Comparison of ENCODE assay signal across 8 cellular contexts in the genomic region with DNA sequence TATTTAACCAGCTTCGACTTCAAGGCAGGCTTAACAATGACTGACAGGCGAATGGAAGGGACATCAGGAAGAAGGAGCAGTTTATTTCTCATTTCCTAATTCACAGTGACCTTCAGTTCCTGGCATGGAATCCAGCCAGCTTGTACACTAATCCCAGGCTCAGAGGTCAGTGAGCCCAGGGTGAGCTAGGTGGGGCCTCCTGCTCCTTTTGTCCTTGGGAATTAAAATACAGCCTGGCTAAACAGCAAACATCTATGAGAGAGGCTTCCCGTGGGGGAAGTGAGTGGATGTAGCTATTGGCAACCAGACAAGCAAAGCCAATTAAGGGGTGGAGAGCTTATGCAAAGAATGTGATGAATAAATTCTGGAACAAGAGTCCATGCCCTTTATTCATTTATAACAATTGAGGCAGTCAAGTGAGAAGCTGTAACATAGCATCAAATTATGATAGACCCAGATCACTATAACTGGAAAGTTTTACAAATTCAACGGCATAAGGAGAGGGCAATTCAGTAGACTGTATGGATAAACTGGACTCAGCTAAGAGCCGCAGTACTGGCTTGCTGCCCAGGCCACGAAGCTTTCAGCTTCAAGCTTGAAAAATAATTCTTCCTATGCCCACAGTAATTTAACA. TPM values are rescaled to one million over a fixed set of nuclear protein-coding genes. Genes with fewer than 3 reads are reported as not detected.
DNase-seq lines count a peak whose midpoint lies in the region; ATAC-seq and TF ChIP-seq lines count a peak whose summit lies in the region.

No MANE protein-coding gene starts in this region.

- H3K4me3 ChIP-seq in hepatocyte: no peak overlapping the region
- no peak overlapping the region for H3K4me3 ChIP-seq in smooth muscle cell

- H2AFZ ChIP-seq in hepatocyte (no peak overlapping the region), smooth muscle cell (ENCODE audit: low read depth) (no peak overlapping the region)

- H3K79me2 ChIP-seq in hepatocyte: no peaks in the 10 kb centered on the region
- H3K79me2 ChIP-seq in smooth muscle cell (ENCODE audit: low read depth): no peaks in the 10 kb centered on the region

- H3K4me3 Mint-ChIP-seq in CD4-positive, alpha-beta T cell: peak overlapping the region; percentile 61

- H3K27ac ChIP-seq in CD4-positive, alpha-beta T cell (ENCODE audit: low read depth, low read length): peak overlapping the region; percentile 51
- peak overlapping the region; percentile 36 for H3K27ac ChIP-seq in hepatocyte
- peak overlapping the region; percentile 43 for H3K27ac ChIP-seq in smooth muscle cell (ENCODE audit: low read depth)

- no peaks in the 10 kb centered on the region for H3K9me2 ChIP-seq in hepatocyte (replicated peaks; ENCODE audit: insufficient read depth)

- H3K36me3 ChIP-seq in hepatocyte (replicated peaks; ENCODE audit: insufficient read depth, low read depth): no peaks in the 10 kb centered on the region
- peaks cover 5% of the 10 kb centered on the region for H3K36me3 ChIP-seq in smooth muscle cell (ENCODE audit: low read depth)

- CTCF ChIA-PET in CD4-positive, alpha-beta T cell (lab: Charles Lee): interaction anchor here (1.6 to 3.6 kb wide), 4 partner anchors 9 to 58 kb away, joined by 3 to 28 read pairs (median 6); a partner anchor contains a TSS

- no peaks in the 10 kb centered on the region for H3K27me3 ChIP-seq in CD4-positive, alpha-beta T cell (ENCODE audit: control insufficient read depth, insufficient read depth, low read length)
- no peaks in the 10 kb centered on the region for H3K27me3 ChIP-seq in hepatocyte
- no peaks in the 10 kb centered on the region for H3K27me3 ChIP-seq in smooth muscle cell (ENCODE audit: low read depth)

- H3K27ac Mint-ChIP-seq in CD4-positive, alpha-beta T cell: peak overlapping the region; percentile 87

- ATAC-seq in CD4-positive, alpha-beta T cell (ENCODE audit: poor library complexity): no peak
- no peak for ATAC-seq in GM18858 (IDR thresholded peaks at IDR 0.05; ENCODE audit: unreplicated experiment)

- H3K36me3 Mint-ChIP-seq in CD4-positive, alpha-beta T cell (ENCODE audit: low read depth): peaks cover 98% of the 10 kb centered on the region

- no peak overlapping the region for H3K9ac ChIP-seq in smooth muscle cell (ENCODE audit: low read depth)

- no peaks in the 10 kb centered on the region for H3F3A ChIP-seq in smooth muscle cell (ENCODE audit: low read depth)

- peaks cover 96% of the 10 kb centered on the region for H3K4me1 Mint-ChIP-seq in CD4-positive, alpha-beta T cell (ENCODE audit: low read depth)

- DNase-seq in CD4-positive, alpha-beta T cell: no peak
- peak; percentile 85 for DNase-seq in NCI-H1436 (lab: John Stamatoyannopoulos, UW)
- peak; percentile 80 for DNase-seq in amniotic epithelial cell (ENCODE audit: low read depth)
- DNase-seq in hepatocyte (ENCODE audit: low spot score): peak; percentile 41
- DNase-seq in smooth muscle cell (lab: John Stamatoyannopoulos, UW; ENCODE audit: unreplicated experiment): no peak
- DNase-seq in KG1 (lab: John Stamatoyannopoulos, UW): no peak
- no peak for DNase-seq in superior temporal gyrus (ENCODE audit: extremely low spot score)

- H3K9me3 ChIP-seq in CD4-positive, alpha-beta T cell (ENCODE audit: control insufficient read depth, low read length): no peaks in the 10 kb centered on the region
- H3K9me3 ChIP-seq in hepatocyte (ENCODE audit: low read depth) (no peaks in the 10 kb centered on the region), smooth muscle cell (replicated peaks; ENCODE audit: low read depth) (no peaks in the 10 kb centered on the region)

- no peak overlapping the region for H3K4me2 ChIP-seq in hepatocyte
- H3K4me2 ChIP-seq in smooth muscle cell: no peak overlapping the region

- H3K9me3 Mint-ChIP-seq in CD4-positive, alpha-beta T cell: no peaks in the 10 kb centered on the region

- POLR2A ChIA-PET in CD4-positive, alpha-beta T cell (lab: Charles Lee): interaction anchor here (0.8 to 5.5 kb wide), 6 partner anchors 8 to 56 kb away, joined by 3 to 81 read pairs (median 6); a partner anchor contains a TSS

- H3K4me1 ChIP-seq in hepatocyte (ENCODE audit: insufficient read depth) (peaks cover 4% of the 10 kb centered on the region), smooth muscle cell (ENCODE audit: low read depth) (peaks cover 14% of the 10 kb centered on the region)

- H4K20me1 ChIP-seq in hepatocyte (ENCODE audit: insufficient read depth, poor library complexity, severe bottlenecking) (peaks cover 3% of the 10 kb centered on the region), smooth muscle cell (ENCODE audit: low read depth) (no peaks in the 10 kb centered on the region)

- TF ChIP-seq CTCF in CD4-positive, alpha-beta T cell (IDR thresholded peaks at IDR 0.05): no peak
- TF ChIP-seq CTCF in hepatocyte (IDR thresholded peaks at IDR 0.05; ENCODE audit: poor library complexity): no peak
- TF ChIP-seq CTCF in smooth muscle cell (IDR thresholded peaks at IDR 0.05; ENCODE audit: borderline replicate concordance, insufficient read depth, poor library complexity, severe bottlenecking): no peak

- no peaks in the 10 kb centered on the region for H3K27me3 Mint-ChIP-seq in CD4-positive, alpha-beta T cell

- 68% methylated on average over 6 of the region's 6 CpGs for WGBS in hepatocyte (ENCODE audit: low lambda C conversion rate, missing lambda C conversion rate)
- 91% methylated on average over 6 of the region's 6 CpGs for WGBS in smooth muscle cell (ENCODE audit: low lambda C conversion rate)

- intact Hi-C loops in CD4-positive, alpha-beta T cell (cut with DNase I, micrococcal nuclease): no loop called here

RNA-seq across cellular contexts. Expression of a gene that starts 57.1 kb away (rescaled TPM):
- total RNA-seq in CD4-positive, alpha-beta T cell: 100 to 1,000 TPM; 213 to 218 TPM
- total RNA-seq in hepatocyte: 21.6 and 23.6 TPM in 2 replicates
- polyA plus RNA-seq in hepatocyte: 19.0 and 21.1 TPM in 2 replicates
- 25.5 and 28.2 TPM in 2 replicates for total RNA-seq in smooth muscle cell
- polyA plus RNA-seq in smooth muscle cell: 21.0 and 26.8 TPM in 2 replicates

Comparison
In these comparisons a context has a peak if more than half of its experiments do, and no peak if none do; other contexts are left out.
1. DNase-seq: peak in NCI-H1436 (single experiment), amniotic epithelial cell (single experiment) and hepatocyte (single experiment); none in CD4-positive, alpha-beta T cell (0 of 10), smooth muscle cell (single experiment), KG1 (single experiment) and superior temporal gyrus (single experiment).
2. Peak in every context shown above with its lines, with median percentiles within 50 percentile points of each other: H3K27ac ChIP-seq.